Comparison of ENCODE assay signal across 11 cellular contexts in genomic region chr6:38068854-38069253, GRCh38.
DNase-seq lines count a peak whose midpoint lies in the region; ATAC-seq, FAIRE-seq and TF ChIP-seq lines count a peak whose summit lies in the region.
"Had no signal": no experiment of that assay in that cellular context is flagged by ENCODE, and none has a peak within 500 bp of the region (broad histone marks: within the 10 kb centered on the region; RNA-seq: fewer than 3 reads in every experiment).

No MANE protein-coding gene starts in this region.

- no peaks in the 10 kb centered on the region for H3K36me3 ChIP-seq in pancreas

- peaks cover 0 to 6% (median 4%) of the 10 kb centered on the region in 3 donors for H3K4me1 ChIP-seq in pancreas

- H3K9me3 ChIP-seq in pancreas = no peaks in the 10 kb centered on the region

- H3K4me3 ChIP-seq in dorsolateral prefrontal cortex = peak overlapping the region in 1 of 59 donors; percentile 22
- no peak overlapping the region for H3K4me3 ChIP-seq in pancreas

- peak in 3 of 4 donors; percentile 26 to 53 (median 33) for ATAC-seq in pancreas

- no peak for FAIRE-seq in pancreas (lab: Jason Lieb, UNC)
- FAIRE-seq: colon had no signal

- 34 to 49% methylated on average over 5 of the region's 5 CpGs for WGBS in pancreas, 2 donors

- DNase-seq in NCI-H2227 treated with DMSO at 0.1 percent for 48 hours (lab: John Stamatoyannopoulos, UW) (peak; percentile 2), NCI-H2227 (lab: John Stamatoyannopoulos, UW; ENCODE audit: unreplicated experiment) (no peak), NCI-H2171 treated with DMSO at 0.1 percent for 48 hours (lab: John Stamatoyannopoulos, UW) (peak; percentile 59), dorsolateral prefrontal cortex (no peak), pancreas (no peak), amniotic stem cell (lab: John Stamatoyannopoulos, UW) (no peak), 8988T (no peak)
- no peak for DNase-seq in activated naive CD4-positive, alpha-beta T cell (lab: John Stamatoyannopoulos, UW)
- DNase-seq: DMS53, SW 1271 had no signal

- TF ChIP-seq CTCF in dorsolateral prefrontal cortex (IDR thresholded peaks at IDR 0.05 in 54 of 56, conservative IDR thresholded peaks at IDR 0.05 in 2 of 56; ENCODE audit: low read depth in 1 of 56, partially characterized antibody in 56 of 56) = peak in 42 of 56 donors; percentile 14 to 63 (median 33)
- no peak for TF ChIP-seq CTCF in pancreas (IDR thresholded peaks at IDR 0.05)

- H3K27ac ChIP-seq in dorsolateral prefrontal cortex (peak overlapping the region in 30 of 59 donors; percentile 1 to 72 (median 33)), pancreas (no peak overlapping the region)

- H3K27me3 ChIP-seq in dorsolateral prefrontal cortex (no peaks in the 10 kb centered on the region), pancreas (no peaks in the 10 kb centered on the region)

- intact Hi-C loops in dorsolateral prefrontal cortex (cut with DNase I) = no loop called here
- intact Hi-C loops in pancreas (cut with DNase I) = no loop called here

Comparison
In these comparisons a context has a peak if more than half of its experiments do, and no peak if none do; other contexts are left out.
1. DNase-seq: peak in NCI-H2227 treated with DMSO at 0.1 percent for 48 hours (single experiment) and NCI-H2171 treated with DMSO at 0.1 percent for 48 hours (single experiment); none in NCI-H2227 (single experiment), dorsolateral prefrontal cortex (0 of 10), pancreas (0 of 6), amniotic stem cell (single experiment), 8988T (single experiment) and activated naive CD4-positive, alpha-beta T cell (0 of 4).
2. H3K27ac ChIP-seq: peak in dorsolateral prefrontal cortex (30 of 59); none in pancreas (0 of 4).
3. CTCF ChIP-seq: peak in dorsolateral prefrontal cortex (42 of 56); none in pancreas (0 of 4).